Comparison of ENCODE assay signal across 1 cellular context in genomic region chr12:9122166-9122609, GRCh38.
TF ChIP-seq lines count a peak whose summit lies in the region.

No MANE protein-coding gene starts in this region.

TF ChIP-seq in HepG2, 621 proteins besides CTCF, POLR2A, EP300 and RAD21 (continued from another document and continues in another):
- TF ChIP-seq FOXP4 (CRISPR knock-in tag; IDR thresholded peaks at IDR 0.05) (peak; percentile 98), KDM2A (CRISPR knock-in tag; IDR thresholded peaks at IDR 0.05; ENCODE audit: borderline replicate concordance, low read depth) (no peak), ZNF766 (CRISPR knock-in tag; IDR thresholded peaks at IDR 0.05; ENCODE audit: borderline replicate concordance) (no peak), KLF6 (CRISPR knock-in tag; IDR thresholded peaks at IDR 0.05) (0 out of 2 replicates have a peak, but pooled peaks have one; percentile 60), ZNF580 (CRISPR knock-in tag; IDR thresholded peaks at IDR 0.05; ENCODE audit: borderline replicate concordance, low read depth) (0 out of 2 replicates have a peak, but pooled peaks have one; percentile 37), ZNF224 (CRISPR knock-in tag; IDR thresholded peaks at IDR 0.05) (no peak), ZNF704 (CRISPR knock-in tag; IDR thresholded peaks at IDR 0.05; ENCODE audit: borderline replicate concordance) (no peak), CBX5 (CRISPR knock-in tag; IDR thresholded peaks at IDR 0.05; ENCODE audit: borderline replicate concordance) (no peak; the same call in 1 of the 2 replicates), ZFP41 (CRISPR knock-in tag; IDR thresholded peaks at IDR 0.05; ENCODE audit: borderline replicate concordance) (no peak), ZNF652 (CRISPR knock-in tag; IDR thresholded peaks at IDR 0.05; ENCODE audit: borderline replicate concordance, low read depth) (peak; percentile 82), SNAPC4 (CRISPR knock-in tag; IDR thresholded peaks at IDR 0.05) (peak; percentile 35; the same call in 1 of the 2 replicates), FOSL2 (CRISPR knock-in tag; IDR thresholded peaks at IDR 0.05) (peak; percentile 76), BCL6 (CRISPR knock-in tag; IDR thresholded peaks at IDR 0.05) (peak; percentile 95), MLXIP (CRISPR knock-in tag; IDR thresholded peaks at IDR 0.05; ENCODE audit: borderline replicate concordance) (peak; percentile 68; the same call in 1 of the 2 replicates), IRF2 (CRISPR knock-in tag; IDR thresholded peaks at IDR 0.05) (peak; percentile 75; the same call in 1 of the 2 replicates), PRPF4 (IDR thresholded peaks at IDR 0.05; ENCODE audit: low read depth, low read length, poor library complexity, severe bottlenecking) (no peak), ZNF784 (CRISPR knock-in tag; IDR thresholded peaks at IDR 0.05; ENCODE audit: borderline replicate concordance) (no peak), POGZ (CRISPR knock-in tag; IDR thresholded peaks at IDR 0.05) (peak; percentile 71; the same call in 1 of the 2 replicates), SCMH1 (CRISPR knock-in tag; IDR thresholded peaks at IDR 0.05; ENCODE audit: borderline replicate concordance) (no peak), GZF1 (CRISPR knock-in tag; IDR thresholded peaks at IDR 0.05) (0 out of 2 replicates have a peak, but pooled peaks have one; percentile 33), TFE3 (CRISPR knock-in tag; IDR thresholded peaks at IDR 0.05) (peak; percentile 79), MEF2D (CRISPR knock-in tag; IDR thresholded peaks at IDR 0.05) (peak; percentile 99), ZNF501 (CRISPR knock-in tag; IDR thresholded peaks at IDR 0.05) (no peak), ZNF639 (CRISPR knock-in tag; conservative IDR thresholded peaks at IDR 0.05) (no peak), AHR (CRISPR knock-in tag; IDR thresholded peaks at IDR 0.05) (no peak), BRD4 (CRISPR knock-in tag; IDR thresholded peaks at IDR 0.05) (no peak), ZNF33A (CRISPR knock-in tag; IDR thresholded peaks at IDR 0.05; ENCODE audit: borderline replicate concordance) (no peak), ZNF749 (CRISPR knock-in tag; IDR thresholded peaks at IDR 0.05; ENCODE audit: borderline replicate concordance) (no peak), ESRRA (CRISPR knock-in tag; IDR thresholded peaks at IDR 0.05; ENCODE audit: low read depth) (0 out of 2 replicates have a peak, but pooled peaks have one; percentile 31), ZFYVE20 (CRISPR knock-in tag; IDR thresholded peaks at IDR 0.05; ENCODE audit: borderline replicate concordance, low read depth) (no peak), ZBTB4 (CRISPR knock-in tag; IDR thresholded peaks at IDR 0.05; ENCODE audit: borderline replicate concordance) (no peak), HNF4A (CRISPR knock-in tag; IDR thresholded peaks at IDR 0.05) (peak; percentile 82), PRDM15 (CRISPR knock-in tag; IDR thresholded peaks at IDR 0.05) (no peak)
